In genomic region chr2:121633463-121633862, GRCh38 we compare ENCODE assay signal across 25 cellular contexts. TPM values are rescaled to one million over a fixed set of nuclear protein-coding genes. Genes with fewer than 3 reads are reported as not detected.
A peak's percentile ranks its signal among the peaks of the same experiment; 100 is the strongest.
DNase-seq lines count a peak whose midpoint lies in the region; ATAC-seq, FAIRE-seq and TF ChIP-seq lines count a peak whose summit lies in the region.
"Had no signal": no experiment of that assay in that cellular context is flagged by ENCODE, and none has a peak within 500 bp of the region (broad histone marks: within the 10 kb centered on the region; RNA-seq: fewer than 3 reads in every experiment).

No MANE protein-coding gene starts in this region.

- H3K36me3 Mint-ChIP-seq in activated T-helper 17 cell treated with anti-CD3 and anti-CD28 coated beads, Interleukin-2, amount 50 U/mL, for 72 hours (ENCODE audit: low read depth): peaks cover 8% of the 10 kb centered on the region

- H3K27me3 ChIP-seq in right cardiac atrium (ENCODE audit: control insufficient read depth, insufficient read depth): no peaks in the 10 kb centered on the region
- no peaks in the 10 kb centered on the region for H3K27me3 ChIP-seq in MG63
- H3K27me3 ChIP-seq: foreskin keratinocyte, Peyer's patch, upper lobe of left lung had no signal

- H3K4me3 ChIP-seq in right cardiac atrium (ENCODE audit: low read length) (no peak overlapping the region), MG63 (no peak overlapping the region)
- H3K4me3 ChIP-seq: lung, Peyer's patch, SK-N-MC, upper lobe of left lung had no signal

- H3K27ac ChIP-seq in right cardiac atrium (ENCODE audit: low read length): peak overlapping the region; percentile 82
- H3K27ac ChIP-seq: foreskin keratinocyte, SK-N-MC had no signal

- H3K4me1 ChIP-seq in right cardiac atrium (ENCODE audit: control insufficient read depth, insufficient read depth, low read length): peaks cover 6% of the 10 kb centered on the region

- ATAC-seq in Right ventricle myocardium inferior: peak; percentile 73
- ATAC-seq in activated T-helper 17 cell treated with anti-CD3 and anti-CD28 coated beads, Interleukin-2, amount 50 U/mL, for 72 hours (replicated peaks): no peak
- peak; percentile 64 to 73 for ATAC-seq in right cardiac atrium
- no peak for ATAC-seq in HG02852 (IDR thresholded peaks at IDR 0.05; ENCODE audit: unreplicated experiment)

- TF ChIP-seq POLR2A in GM12891 (IDR thresholded peaks at IDR 0.05; ENCODE audit: low read depth, low read length): no peak

- DNase-seq in Right ventricle myocardium inferior (ENCODE audit: missing footprints) (no peak), cardiac septum (ENCODE audit: low spot score) (no peak), right cardiac atrium (no peak), GM12891 (ENCODE audit: insufficient read length, low spot score) (no peak), MG63 (no peak), occipital lobe (lab: John Stamatoyannopoulos, UW) (no peak)
- DNase-seq: activated naive CD4-positive, alpha-beta T cell treated with anti-CD3 and anti-CD28 coated beads, Interleukin-2, amount 50 U/mL, for 16 hours; activated T-cell treated with anti-CD3 and anti-CD28 coated beads, Interleukin-2, amount 50 U/mL, for 48 hours; C1 segment of cervical spinal cord; DMS153; foreskin keratinocyte; H7; NCI-H1436 treated with DMSO at 0.1 percent for 48 hours; NCI-H510A treated with DMSO at 0.1 percent for 48 hours; NK-92 treated with Interleukin-12 subunit alpha and Interleukin-12 subunit beta, amount 100 ng/mL, for 24 hours; Peyer's patch; T-helper 9 cell; upper lobe of left lung had no signal

- FAIRE-seq in GM12891 (lab: Jason Lieb, UNC): no peak
- FAIRE-seq: astrocyte, G401.6, keratinocyte had no signal

- no peaks in the 10 kb centered on the region for H3K36me3 ChIP-seq in MG63
- H3K36me3 ChIP-seq: Peyer's patch, upper lobe of left lung had no signal

- 67% methylated on average over 4 of the region's 4 CpGs for WGBS in right cardiac atrium

- intact Hi-C loops in Right ventricle myocardium inferior (cut with DNase I): loop anchor here (2.0 kb wide), 1 partner anchor 13 kb away; no protein-coding TSS in a partner anchor
- intact Hi-C loops in cardiac septum (cut with DNase I): no loop called here
- intact Hi-C loops in right cardiac atrium (cut with DNase I): no loop called here

- H3K9me3 ChIP-seq in right cardiac atrium (ENCODE audit: control insufficient read depth, low read length) (no peaks in the 10 kb centered on the region), MG63 (no peaks in the 10 kb centered on the region)
- H3K9me3 ChIP-seq: Peyer's patch, upper lobe of left lung had no signal

- H3K4me1 Mint-ChIP-seq in activated T-helper 17 cell treated with anti-CD3 and anti-CD28 coated beads, Interleukin-2, amount 50 U/mL, for 72 hours: peaks cover 32% of the 10 kb centered on the region

- peak overlapping the region; percentile 15 for H3K27ac Mint-ChIP-seq in activated T-helper 17 cell treated with anti-CD3 and anti-CD28 coated beads, Interleukin-2, amount 50 U/mL, for 72 hours

- no peaks in the 10 kb centered on the region for H3K9me3 Mint-ChIP-seq in activated T-helper 17 cell treated with anti-CD3 and anti-CD28 coated beads, Interleukin-2, amount 50 U/mL, for 72 hours

- no peak overlapping the region for H3K4me3 Mint-ChIP-seq in activated T-helper 17 cell treated with anti-CD3 and anti-CD28 coated beads, Interleukin-2, amount 50 U/mL, for 72 hours

- H3K27me3 Mint-ChIP-seq in activated T-helper 17 cell treated with anti-CD3 and anti-CD28 coated beads, Interleukin-2, amount 50 U/mL, for 72 hours: no peaks in the 10 kb centered on the region

TF ChIP-seq in GM12891, 5 proteins besides CTCF, POLR2A, EP300 and RAD21:
- TF ChIP-seq SPI1 (IDR thresholded peaks at IDR 0.05; ENCODE audit: low read depth, low read length) (no peak), POU2F2 (IDR thresholded peaks at IDR 0.05; ENCODE audit: low read depth, low read length) (no peak)

RNA-seq across cellular contexts. Expression of gene CLASP1, which starts 15.8 kb away (rescaled TPM):
- total RNA-seq in Right ventricle myocardium inferior: 66.3 TPM
- total RNA-seq in cardiac septum: 66.1 TPM
- 100 to 1,000 TPM in 1 of 2 donors, 10 to 100 TPM in 1; 86.7 to 138 TPM for total RNA-seq in activated T-helper 17 cell treated with anti-CD3 and anti-CD28 coated beads, Interleukin-2, amount 50 U/mL, for 72 hours
- 10 to 100 TPM; 49.0 to 62.4 (median 60.7) TPM for total RNA-seq in right cardiac atrium
- 19.1 TPM for polyA plus RNA-seq in right cardiac atrium
- 18.8 TPM for polyA plus RNA-seq in GM12891 (2012; ENCODE audit: low read depth, missing spikeins)
- total RNA-seq in MG63 (2014; rRNA removed; shearing (Covaris generic); ENCODE audit: low replicate concordance): 19.9 and 20.8 TPM in 2 replicates
- total RNA-seq in occipital lobe: 215 TPM

Comparison
In these comparisons a context has a peak if more than half of its experiments do, and no peak if none do; other contexts are left out.
1. ATAC-seq: peak in Right ventricle myocardium inferior (single experiment) and right cardiac atrium (2 of 2); none in activated T-helper 17 cell treated with anti-CD3 and anti-CD28 coated beads, Interleukin-2, amount 50 U/mL, for 72 hours (single experiment) and HG02852 (single experiment).